In the genomic region with DNA sequence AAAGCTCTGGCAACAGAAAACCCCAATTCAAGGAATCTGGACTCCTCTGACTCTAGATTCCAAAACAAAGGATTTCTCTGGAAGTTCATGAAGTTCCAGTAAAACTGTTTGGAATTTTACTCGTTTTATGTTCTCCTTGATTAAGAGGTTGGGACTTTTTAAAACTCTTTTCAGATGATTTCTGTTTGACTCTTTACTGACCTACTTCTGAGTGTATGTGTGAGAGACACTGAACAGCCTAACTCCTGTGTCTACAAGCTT, we compare ENCODE assay signal across 1 cellular context.
TF ChIP-seq lines count a peak whose summit lies in the region.

No MANE protein-coding gene starts in this region.

TF ChIP-seq in GM23338, 12 proteins besides CTCF, POLR2A, EP300 and RAD21 (continued from another document):
- TF ChIP-seq, protein P1, sequence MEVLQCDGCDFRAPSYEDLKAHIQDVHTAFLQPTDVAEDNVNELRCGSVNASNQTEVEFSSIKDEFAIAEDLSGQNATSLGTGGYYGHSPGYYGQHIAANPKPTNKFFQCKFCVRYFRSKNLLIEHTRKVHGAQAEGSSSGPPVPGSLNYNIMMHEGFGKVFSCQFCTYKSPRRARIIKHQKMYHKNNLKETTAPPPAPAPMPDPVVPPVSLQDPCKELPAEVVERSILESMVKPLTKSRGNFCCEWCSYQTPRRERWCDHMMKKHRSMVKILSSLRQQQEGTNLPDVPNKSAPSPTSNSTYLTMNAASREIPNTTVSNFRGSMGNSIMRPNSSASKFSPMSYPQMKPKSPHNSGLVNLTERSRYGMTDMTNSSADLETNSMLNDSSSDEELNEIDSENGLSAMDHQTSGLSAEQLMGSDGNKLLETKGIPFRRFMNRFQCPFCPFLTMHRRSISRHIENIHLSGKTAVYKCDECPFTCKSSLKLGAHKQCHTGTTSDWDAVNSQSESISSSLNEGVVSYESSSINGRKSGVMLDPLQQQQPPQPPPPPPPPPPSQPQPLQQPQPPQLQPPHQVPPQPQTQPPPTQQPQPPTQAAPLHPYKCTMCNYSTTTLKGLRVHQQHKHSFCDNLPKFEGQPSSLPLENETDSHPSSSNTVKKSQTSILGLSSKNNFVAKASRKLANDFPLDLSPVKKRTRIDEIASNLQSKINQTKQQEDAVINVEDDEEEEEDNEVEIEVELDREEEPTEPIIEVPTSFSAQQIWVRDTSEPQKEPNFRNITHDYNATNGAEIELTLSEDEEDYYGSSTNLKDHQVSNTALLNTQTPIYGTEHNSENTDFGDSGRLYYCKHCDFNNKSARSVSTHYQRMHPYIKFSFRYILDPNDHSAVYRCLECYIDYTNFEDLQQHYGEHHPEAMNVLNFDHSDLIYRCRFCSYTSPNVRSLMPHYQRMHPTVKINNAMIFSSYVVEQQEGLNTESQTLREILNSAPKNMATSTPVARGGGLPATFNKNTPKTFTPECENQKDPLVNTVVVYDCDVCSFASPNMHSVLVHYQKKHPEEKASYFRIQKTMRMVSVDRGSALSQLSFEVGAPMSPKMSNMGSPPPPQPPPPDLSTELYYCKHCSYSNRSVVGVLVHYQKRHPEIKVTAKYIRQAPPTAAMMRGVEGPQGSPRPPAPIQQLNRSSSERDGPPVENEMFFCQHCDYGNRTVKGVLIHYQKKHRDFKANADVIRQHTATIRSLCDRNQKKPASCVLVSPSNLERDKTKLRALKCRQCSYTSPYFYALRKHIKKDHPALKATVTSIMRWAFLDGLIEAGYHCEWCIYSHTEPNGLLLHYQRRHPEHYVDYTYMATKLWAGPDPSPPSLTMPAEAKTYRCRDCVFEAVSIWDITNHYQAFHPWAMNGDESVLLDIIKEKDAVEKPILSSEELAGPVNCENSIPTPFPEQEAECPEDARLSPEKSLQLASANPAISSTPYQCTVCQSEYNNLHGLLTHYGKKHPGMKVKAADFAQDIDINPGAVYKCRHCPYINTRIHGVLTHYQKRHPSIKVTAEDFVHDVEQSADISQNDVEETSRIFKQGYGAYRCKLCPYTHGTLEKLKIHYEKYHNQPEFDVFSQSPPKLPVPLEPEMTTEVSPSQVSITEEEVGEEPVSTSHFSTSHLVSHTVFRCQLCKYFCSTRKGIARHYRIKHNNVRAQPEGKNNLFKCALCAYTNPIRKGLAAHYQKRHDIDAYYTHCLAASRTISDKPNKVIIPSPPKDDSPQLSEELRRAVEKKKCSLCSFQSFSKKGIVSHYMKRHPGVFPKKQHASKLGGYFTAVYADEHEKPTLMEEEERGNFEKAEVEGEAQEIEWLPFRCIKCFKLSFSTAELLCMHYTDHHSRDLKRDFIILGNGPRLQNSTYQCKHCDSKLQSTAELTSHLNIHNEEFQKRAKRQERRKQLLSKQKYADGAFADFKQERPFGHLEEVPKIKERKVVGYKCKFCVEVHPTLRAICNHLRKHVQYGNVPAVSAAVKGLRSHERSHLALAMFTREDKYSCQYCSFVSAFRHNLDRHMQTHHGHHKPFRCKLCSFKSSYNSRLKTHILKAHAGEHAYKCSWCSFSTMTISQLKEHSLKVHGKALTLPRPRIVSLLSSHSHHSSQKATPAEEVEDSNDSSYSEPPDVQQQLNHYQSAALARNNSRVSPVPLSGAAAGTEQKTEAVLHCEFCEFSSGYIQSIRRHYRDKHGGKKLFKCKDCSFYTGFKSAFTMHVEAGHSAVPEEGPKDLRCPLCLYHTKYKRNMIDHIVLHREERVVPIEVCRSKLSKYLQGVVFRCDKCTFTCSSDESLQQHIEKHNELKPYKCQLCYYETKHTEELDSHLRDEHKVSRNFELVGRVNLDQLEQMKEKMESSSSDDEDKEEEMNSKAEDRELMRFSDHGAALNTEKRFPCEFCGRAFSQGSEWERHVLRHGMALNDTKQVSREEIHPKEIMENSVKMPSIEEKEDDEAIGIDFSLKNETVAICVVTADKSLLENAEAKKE (CRISPR knock-in tag; IDR thresholded peaks at IDR 0.05): no peak
- TF ChIP-seq POLR2AphosphoS5 (IDR thresholded peaks at IDR 0.05; ENCODE audit: low read depth): no peak
- no peak for TF ChIP-seq JUNB (IDR thresholded peaks at IDR 0.05; ENCODE audit: unreplicated experiment)
- TF ChIP-seq EZH2 (IDR thresholded peaks at IDR 0.05; ENCODE audit: low read depth, unreplicated experiment): no peak
- TF ChIP-seq CREB1 (CRISPR knock-in tag; IDR thresholded peaks at IDR 0.05; ENCODE audit: low read depth): no peak
- no peak for TF ChIP-seq ZNF331 (CRISPR knock-in tag; IDR thresholded peaks at IDR 0.05; ENCODE audit: low read depth)
- no peak for TF ChIP-seq STAT1 (IDR thresholded peaks at IDR 0.05; ENCODE audit: unreplicated experiment)
- no peak for TF ChIP-seq NANOG (IDR thresholded peaks at IDR 0.05; ENCODE audit: borderline replicate concordance)
- no peak for TF ChIP-seq ZNF114 (CRISPR knock-in tag; IDR thresholded peaks at IDR 0.05)
